9 cellular contexts compared by ENCODE assay signal in genomic region chr3:132657869-132658747, GRCh38. TPM values are rescaled to one million over a fixed set of nuclear protein-coding genes. Genes with fewer than 3 reads are reported as not detected.
DNase-seq lines count a peak whose midpoint lies in the region; ATAC-seq and TF ChIP-seq lines count a peak whose summit lies in the region.
"Had no signal": no experiment of that assay in that cellular context is flagged by ENCODE, and none has a peak within 500 bp of the region (broad histone marks: within the 10 kb centered on the region; RNA-seq: fewer than 3 reads in every experiment).

No MANE protein-coding gene starts in this region.

- peak overlapping the region; percentile 86 for H3K4me2 ChIP-seq in BLaER1

- H3K36me3 ChIP-seq in BLaER1 (peaks cover 4% of the 10 kb centered on the region; the same call in 1 of the 2 replicates), HUES6 (ENCODE audit: control insufficient read depth, insufficient read depth, low read length) (no peaks in the 10 kb centered on the region)

- H3K4me3 Mint-ChIP-seq in brain (peak overlapping the region; percentile 91 to 99 (median 98)), natural killer cell (peak overlapping the region; percentile 99)

- no peak for ATAC-seq in natural killer cell
- no peak for ATAC-seq in activated naive CD4-positive, alpha-beta T cell treated with anti-CD3 and anti-CD28 coated beads, Interleukin-2, amount 50 U/mL, for 72 hours

- H3K27ac ChIP-seq in BLaER1 (no peak overlapping the region), HUES6 (ENCODE audit: low read depth, low read length) (no peak overlapping the region)
- H3K27ac ChIP-seq: WERI-Rb-1 had no signal

- H3K27ac Mint-ChIP-seq in brain (peak overlapping the region in 2 of 5 experiments; percentile 99 to 100), natural killer cell (peak overlapping the region in 1 of 2 donors; percentile 98)
- H3K27ac Mint-ChIP-seq in activated naive CD4-positive, alpha-beta T cell treated with anti-CD3 and anti-CD28 coated beads, Interleukin-2, amount 50 U/mL, for 72 hours: no peak overlapping the region

- H3K9me3 Mint-ChIP-seq in brain (no peaks in the 10 kb centered on the region), natural killer cell (no peaks in the 10 kb centered on the region)
- no peaks in the 10 kb centered on the region for H3K9me3 Mint-ChIP-seq in activated naive CD4-positive, alpha-beta T cell treated with anti-CD3 and anti-CD28 coated beads, Interleukin-2, amount 50 U/mL, for 72 hours

- H3K27me3 Mint-ChIP-seq in brain: peaks cover 20% of the 10 kb centered on the region
- no peaks in the 10 kb centered on the region for H3K27me3 Mint-ChIP-seq in natural killer cell (ENCODE audit: low read depth in 2 of 2)

- TF ChIP-seq CTCF in brain (conservative IDR thresholded peaks at IDR 0.05) (no peak), natural killer cell (IDR thresholded peaks at IDR 0.05) (no peak)

- H3K4me1 ChIP-seq in BLaER1: peaks cover 38% of the 10 kb centered on the region
- H3K4me1 ChIP-seq in HUES6 (ENCODE audit: control insufficient read depth, insufficient read depth, low read length): no peaks in the 10 kb centered on the region

- intact Hi-C loops in natural killer cell (cut with micrococcal nuclease): no loop called here

- H3K9ac ChIP-seq in BLaER1: no peak overlapping the region
- no peak overlapping the region for H3K9ac ChIP-seq in HUES6 (ENCODE audit: low read length)

- H3K9me3 ChIP-seq in BLaER1: no peaks in the 10 kb centered on the region
- no peaks in the 10 kb centered on the region for H3K9me3 ChIP-seq in HUES6 (ENCODE audit: control insufficient read depth, insufficient read depth, low read depth, low read length)

- H4K20me1 ChIP-seq in BLaER1: peaks cover 11% of the 10 kb centered on the region; the same call in 1 of the 2 replicates

- H3K27me3 ChIP-seq in BLaER1 (no peaks in the 10 kb centered on the region), HUES6 (ENCODE audit: control insufficient read depth, insufficient read depth, low read length) (no peaks in the 10 kb centered on the region)

- H3K4me1 Mint-ChIP-seq in brain (peaks cover 47% of the 10 kb centered on the region), natural killer cell (peaks cover 36 to 45% of the 10 kb centered on the region in 2 donors)

- H3K36me3 Mint-ChIP-seq in brain (no peaks in the 10 kb centered on the region), natural killer cell (no peaks in the 10 kb centered on the region)
- peaks cover 18 to 25% of the 10 kb centered on the region in 2 donors for H3K36me3 Mint-ChIP-seq in activated naive CD4-positive, alpha-beta T cell treated with anti-CD3 and anti-CD28 coated beads, Interleukin-2, amount 50 U/mL, for 72 hours

- DNase-seq in natural killer cell (no peak), NCI-H1048 (lab: John Stamatoyannopoulos, UW) (no peak), NCI-H2029 treated with DMSO at 0.1 percent for 48 hours (lab: John Stamatoyannopoulos, UW) (no peak), SHP77 treated with DMSO at 0.1 percent for 48 hours (lab: John Stamatoyannopoulos, UW) (no peak)
- DNase-seq in activated naive CD4-positive, alpha-beta T cell treated with anti-CD3 and anti-CD28 coated beads, Interleukin-2, amount 50 U/mL, for 72 hours (ENCODE audit: low spot score in 2 of 2): no peak
- DNase-seq: WERI-Rb-1 had no signal

- H3K4me3 ChIP-seq in BLaER1 (no peak overlapping the region; the same call in 1 of the 2 replicates), HUES6 (ENCODE audit: low read depth, low read length) (peak overlapping the region; percentile 92)

RNA-seq across cellular contexts. Expression of gene ACAD11, which starts 1.5 kb away (rescaled TPM):
- 2.8 TPM for polyA plus RNA-seq in brain (ENCODE audit: insufficient read depth, low read depth, low replicate concordance)
- 10 to 100 TPM; 15.8 to 30.6 (median 25.2) TPM for total RNA-seq in natural killer cell
- total RNA-seq in activated naive CD4-positive, alpha-beta T cell treated with anti-CD3 and anti-CD28 coated beads, Interleukin-2, amount 50 U/mL, for 72 hours: 10 to 100 TPM; 16.0 to 20.3 TPM

RNA-seq across cellular contexts. Expression of gene UBA5, which starts 2.0 kb away (rescaled TPM):
- polyA plus RNA-seq in brain (ENCODE audit: insufficient read depth, low read depth, low replicate concordance): 14.9 TPM
- total RNA-seq in natural killer cell: 10 to 100 TPM; 37.8 to 51.0 (median 46.1) TPM
- total RNA-seq in activated naive CD4-positive, alpha-beta T cell treated with anti-CD3 and anti-CD28 coated beads, Interleukin-2, amount 50 U/mL, for 72 hours: 10 to 100 TPM; 45.3 to 82.3 TPM
